7 cellular contexts compared by ENCODE assay signal in genomic region chr16:83826146-83826913, GRCh38. TPM values are rescaled to one million over a fixed set of nuclear protein-coding genes. Genes with fewer than 3 reads are reported as not detected.
DNase-seq lines count a peak whose midpoint lies in the region; ATAC-seq, FAIRE-seq and TF ChIP-seq lines count a peak whose summit lies in the region.

No MANE protein-coding gene starts in this region.

- H3K4me3 Mint-ChIP-seq in endodermal cell, result no peak overlapping the region

- no peaks in the 10 kb centered on the region for H3K9me3 ChIP-seq in endodermal cell (ENCODE audit: control insufficient read depth, low read length)

- H3K4me3 ChIP-seq in endodermal cell (ENCODE audit: low read length), result no peak overlapping the region

- peak overlapping the region; percentile 59 for H3K27ac Mint-ChIP-seq in endodermal cell

- DNase-seq in GM12891 (ENCODE audit: insufficient read length, low spot score), result peak; percentile 80
- peak; percentile 46 for DNase-seq in NCI-H82 treated with DMSO at 0.1 percent for 48 hours (lab: John Stamatoyannopoulos, UW; ENCODE audit: unreplicated experiment)
- peak; percentile 93 for DNase-seq in activated CD8-positive, alpha-beta memory T cell treated with anti-CD3 and anti-CD28 coated beads for 24 hours
- peak; percentile 96 for DNase-seq in endodermal cell
- peak; percentile 93 for DNase-seq in mesenteric fat pad (ENCODE audit: low spot score)
- peak; percentile 53 to 57 for DNase-seq in stimulated activated CD8-positive, alpha-beta memory T cell treated with anti-CD3 and anti-CD28 coated beads, Interleukin-15, amount 100 ng/mL, for 48 hours (ENCODE audit: low read depth in 2 of 2)

- H3K4me1 Mint-ChIP-seq in endodermal cell, result peaks cover 31% of the 10 kb centered on the region

- no peak for TF ChIP-seq POLR2A in GM12891 (IDR thresholded peaks at IDR 0.05; ENCODE audit: low read depth, low read length)

- FAIRE-seq in GM12891 (lab: Jason Lieb, UNC), result peak; percentile 85

- H3K36me3 Mint-ChIP-seq in endodermal cell (ENCODE audit: low read depth), result no peaks in the 10 kb centered on the region

- ATAC-seq in HG02970 (IDR thresholded peaks at IDR 0.05; ENCODE audit: low FRiP score, unreplicated experiment), result peak; percentile 70

- H3K27ac ChIP-seq in endodermal cell (ENCODE audit: low read depth, low read length), result no peak overlapping the region

- no peaks in the 10 kb centered on the region for H3K27me3 ChIP-seq in endodermal cell (ENCODE audit: control insufficient read depth, insufficient read depth, low read length, poor library complexity, severe bottlenecking)

- H3K4me1 ChIP-seq in endodermal cell (ENCODE audit: control insufficient read depth, insufficient read depth, low read length), result peaks cover 11% of the 10 kb centered on the region

- no peaks in the 10 kb centered on the region for H3K27me3 Mint-ChIP-seq in endodermal cell (ENCODE audit: insufficient read depth)

- no peaks in the 10 kb centered on the region for H3K36me3 ChIP-seq in endodermal cell (ENCODE audit: control insufficient read depth, insufficient read depth, low read length)

- H3K9ac ChIP-seq in endodermal cell (ENCODE audit: extremely low read depth, low read length, poor library complexity, severe bottlenecking), result no peak overlapping the region

- WGBS in endodermal cell (ENCODE audit: insufficient coverage in 1 of 2, insufficient read length in 1 of 2), 2 experiments, result 46 to 55% methylated on average over 12 to 21 of the region's 21 CpGs

- peak; percentile 95 for TF ChIP-seq CTCF in endodermal cell (conservative IDR thresholded peaks at IDR 0.05)

- H3K9me3 Mint-ChIP-seq in endodermal cell, result peaks cover 4% of the 10 kb centered on the region

TF ChIP-seq in GM12891, 5 proteins besides CTCF, POLR2A, EP300 and RAD21:
- TF ChIP-seq POLR2AphosphoS5 (IDR thresholded peaks at IDR 0.05; ENCODE audit: low read depth, low read length) (no peak), TAF1 (IDR thresholded peaks at IDR 0.05; ENCODE audit: low read depth, low read length) (no peak), POU2F2 (IDR thresholded peaks at IDR 0.05; ENCODE audit: low read depth, low read length) (no peak), SPI1 (IDR thresholded peaks at IDR 0.05; ENCODE audit: low read depth, low read length) (no peak), PAX5 (IDR thresholded peaks at IDR 0.05; ENCODE audit: insufficient read depth, low read length, severe bottlenecking) (no peak)
TF ChIP-seq in GM12891: peak in this region for 0.

RNA-seq across cellular contexts. Expression of gene HSBP1, which starts 18.6 kb away (rescaled TPM):
- polyA plus RNA-seq in GM12891 (2012; ENCODE audit: low read depth, missing spikeins), result 65.2 TPM
- total RNA-seq in endodermal cell (100 to 1,000 TPM; 229 to 239 TPM), mesenteric fat pad (89.4 TPM)
- polyA plus RNA-seq in endodermal cell (2013, experiment 1 of 2), result 229 TPM
- 209 TPM for polyA plus RNA-seq in endodermal cell (2013, experiment 2 of 2)

Comparison
In these comparisons a context has a peak if more than half of its experiments do, and no peak if none do; other contexts are left out.
1. DNase-seq: peak in every context shown above with its lines; median percentile 96 in endodermal cell; 93 in activated CD8-positive, alpha-beta memory T cell treated with anti-CD3 and anti-CD28 coated beads for 24 hours; 93 in mesenteric fat pad; 80 in GM12891; 55 in stimulated activated CD8-positive, alpha-beta memory T cell treated with anti-CD3 and anti-CD28 coated beads, Interleukin-15, amount 100 ng/mL, for 48 hours; 46 in NCI-H82 treated with DMSO at 0.1 percent for 48 hours.